5 cellular contexts compared by ENCODE assay signal in the genomic region with DNA sequence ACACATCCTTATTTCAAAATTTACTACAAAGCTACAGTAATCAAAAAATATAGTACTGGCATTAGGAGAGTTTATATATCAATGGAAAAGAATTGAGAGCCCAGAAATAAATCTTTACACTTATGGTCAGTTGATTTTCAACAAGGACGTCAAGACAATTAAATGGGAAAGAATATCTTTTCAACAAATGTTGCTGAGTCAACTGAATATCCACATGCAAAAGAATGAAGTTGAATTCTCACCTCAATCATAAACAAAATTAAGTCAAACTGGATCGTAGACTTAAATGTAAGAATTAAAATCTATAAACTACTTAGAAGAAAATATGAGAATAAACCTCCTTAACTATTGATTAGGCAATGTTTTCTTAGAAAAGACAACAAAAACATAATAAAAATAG.
"Had no signal": no experiment of that assay in that cellular context is flagged by ENCODE, and none has a peak within 500 bp of the region (broad histone marks: within the 10 kb centered on the region; RNA-seq: fewer than 3 reads in every experiment).

No MANE protein-coding gene starts in this region.

- DNase-seq: KBM-7, KG1 had no signal

- H3K4me2 ChIP-seq: KMS-11 had no signal

- H3K27ac ChIP-seq: HL-60, KMS-11 had no signal

- H3K9ac ChIP-seq: KMS-11 had no signal

- FAIRE-seq: HTR-8/SVneo had no signal
